In genomic region chr1:84303154-84303830, GRCh38 we compare ENCODE assay signal across 1 cellular context.
TF ChIP-seq lines count a peak whose summit lies in the region.

No MANE protein-coding gene starts in this region.

TF ChIP-seq in GM23338, 12 proteins besides CTCF, POLR2A, EP300 and RAD21:
- TF ChIP-seq ZNF462 (CRISPR knock-in tag; IDR thresholded peaks at IDR 0.05) (no peak), JUNB (IDR thresholded peaks at IDR 0.05; ENCODE audit: unreplicated experiment) (no peak), POLR2AphosphoS5 (IDR thresholded peaks at IDR 0.05; ENCODE audit: low read depth) (no peak), EZH2 (IDR thresholded peaks at IDR 0.05; ENCODE audit: low read depth, unreplicated experiment) (no peak), CREB1 (CRISPR knock-in tag; IDR thresholded peaks at IDR 0.05; ENCODE audit: low read depth) (no peak), STAT1 (IDR thresholded peaks at IDR 0.05; ENCODE audit: unreplicated experiment) (no peak), REST (IDR thresholded peaks at IDR 0.05; ENCODE audit: unreplicated experiment) (no peak), EZH2phosphoT487 (IDR thresholded peaks at IDR 0.05; ENCODE audit: unreplicated experiment) (no peak)
